In genomic region chr2:239308696-239309397, GRCh38 we compare ENCODE assay signal across 11 cellular contexts.
DNase-seq lines count a peak whose midpoint lies in the region; ATAC-seq and TF ChIP-seq lines count a peak whose summit lies in the region.
"Had no signal": no experiment of that assay in that cellular context is flagged by ENCODE, and none has a peak within 500 bp of the region (broad histone marks: within the 10 kb centered on the region; RNA-seq: fewer than 3 reads in every experiment).

No MANE protein-coding gene starts in this region.

- ATAC-seq in GM18873 (IDR thresholded peaks at IDR 0.05; ENCODE audit: low FRiP score, unreplicated experiment) (no peak), GM18505 (IDR thresholded peaks at IDR 0.05; ENCODE audit: unreplicated experiment) (no peak)
- ATAC-seq: stimulated activated memory B cell treated with anti-CD40 and anti-IgM and Interleukin-4, amounts not matched to agents 10 μg/mL and 1 μg/mL and 100 μg/mL, for 72 hours had no signal

- peak overlapping the region; percentile 90 for H3K27ac Mint-ChIP-seq in neural crest cell (ENCODE audit: unreplicated experiment)
- H3K27ac Mint-ChIP-seq: stimulated activated memory B cell treated with anti-CD40 and anti-IgM and Interleukin-4, amounts not matched to agents 10 μg/mL and 1 μg/mL and 100 μg/mL, for 72 hours had no signal

- H3K4me1 ChIP-seq in A673 (ENCODE audit: insufficient read depth, low read length, poor library complexity, severe bottlenecking), result no peaks in the 10 kb centered on the region

- H3K9me3 ChIP-seq in A673 (ENCODE audit: low read depth, low read length, poor library complexity, severe bottlenecking), result no peaks in the 10 kb centered on the region

- H3K4me1 Mint-ChIP-seq in neural crest cell, result peaks cover 70% of the 10 kb centered on the region

- peak overlapping the region; percentile 19 for H3K27ac ChIP-seq in A673 (ENCODE audit: low read depth, low read length, poor library complexity, severe bottlenecking)

- intact Hi-C loops in A673 (cut with micrococcal nuclease; ENCODE audit: unreplicated experiment), result no loop called here

- H3K4me3 ChIP-seq in A673 (ENCODE audit: low read depth, low read length, poor library complexity, severe bottlenecking) (no peak overlapping the region), fibroblast of pulmonary artery (replicated peaks; ENCODE audit: low read depth, low read length) (peak overlapping the region; percentile 37)

- BruUV-seq in A673 (replicated peaks; lab: Mats Ljungman, UMichigan), result no TSS peak

- no peak overlapping the region for H3K4me3 Mint-ChIP-seq in neural crest cell
- H3K4me3 Mint-ChIP-seq: central memory CD8-positive, alpha-beta T cell; stimulated activated memory B cell treated with anti-CD40 and anti-IgM and Interleukin-4, amounts not matched to agents 10 μg/mL and 1 μg/mL and 100 μg/mL, for 72 hours had no signal

- TF ChIP-seq CTCF in A673 (conservative IDR thresholded peaks at IDR 0.05; ENCODE audit: low read depth, low read length) (no peak), fibroblast of pulmonary artery (IDR thresholded peaks at IDR 0.05; ENCODE audit: low read length, missing control alignments) (peak; percentile 13), neural crest cell (conservative IDR thresholded peaks at IDR 0.05) (no peak)

- H3K36me3 Mint-ChIP-seq in neural crest cell (ENCODE audit: low read depth), result peaks cover under 1% of the 10 kb centered on the region

- POLR2A ChIA-PET in A673 (lab: Charles Lee; ENCODE audit: low non-redundant PET), result no interaction called here

- no peak for TF ChIP-seq POLR2A in GM18505 (IDR thresholded peaks at IDR 0.05; ENCODE audit: borderline replicate concordance, extremely low read depth, insufficient read depth, insufficient read length)

- CTCF ChIA-PET in A673 (lab: Charles Lee), result no interaction called here

- DNase-seq in A673 (ENCODE audit: low spot score) (no peak), SK-N-DZ (ENCODE audit: low spot score) (peak; percentile 74), fibroblast of pulmonary artery (ENCODE audit: low read depth) (peak; percentile 57), neural crest cell (ENCODE audit: low read depth, low spot score) (no peak), NCI-H2227 (lab: John Stamatoyannopoulos, UW; ENCODE audit: unreplicated experiment) (no peak), cerebellar cortex (ENCODE audit: low spot score) (no peak)
- DNase-seq: NCI-H2227 treated with DMSO at 0.1 percent for 48 hours had no signal

- H3K9me3 Mint-ChIP-seq in neural crest cell, result no peaks in the 10 kb centered on the region
- H3K9me3 Mint-ChIP-seq: central memory CD8-positive, alpha-beta T cell; stimulated activated memory B cell treated with anti-CD40 and anti-IgM and Interleukin-4, amounts not matched to agents 10 μg/mL and 1 μg/mL and 100 μg/mL, for 72 hours had no signal

- no peaks in the 10 kb centered on the region for H3K27me3 Mint-ChIP-seq in neural crest cell (ENCODE audit: low read depth)
- H3K27me3 Mint-ChIP-seq: central memory CD8-positive, alpha-beta T cell had no signal

- H3K36me3 ChIP-seq in A673 (ENCODE audit: insufficient read depth, low read length, poor library complexity, severe bottlenecking), result no peaks in the 10 kb centered on the region

- no peaks in the 10 kb centered on the region for H3K27me3 ChIP-seq in A673 (replicated peaks; ENCODE audit: insufficient read depth, low read depth, low read length, poor library complexity)

Comparison
In these comparisons a context has a peak if more than half of its experiments do, and no peak if none do; other contexts are left out.
1. DNase-seq: peak in SK-N-DZ (single experiment) and fibroblast of pulmonary artery (single experiment); none in A673 (single experiment), neural crest cell (single experiment), NCI-H2227 (single experiment) and cerebellar cortex (single experiment).